In genomic region chr1:34763142-34763781, GRCh38 we compare ENCODE assay signal across 18 cellular contexts. TPM values are rescaled to one million over a fixed set of nuclear protein-coding genes. Genes with fewer than 3 reads are reported as not detected.
DNase-seq lines count a peak whose midpoint lies in the region; ATAC-seq, FAIRE-seq and TF ChIP-seq lines count a peak whose summit lies in the region.
"Had no signal": no experiment of that assay in that cellular context is flagged by ENCODE, and none has a peak within 500 bp of the region (broad histone marks: within the 10 kb centered on the region; RNA-seq: fewer than 3 reads in every experiment).

No MANE protein-coding gene starts in this region.

- H3K9me3 ChIP-seq in mammary epithelial cell (replicated peaks; ENCODE audit: insufficient read depth, low read length): no peaks in the 10 kb centered on the region
- H3K9me3 ChIP-seq: heart left ventricle had no signal

- peaks cover 53% of the 10 kb centered on the region for H3K4me1 ChIP-seq in mammary epithelial cell (ENCODE audit: insufficient read depth, low read length)
- H3K4me1 ChIP-seq: heart left ventricle had no signal

- intact Hi-C loops in Calu3 (cut with micrococcal nuclease; ENCODE audit: unreplicated experiment): loop anchor here (2.0 kb wide), 1 partner anchor 18 kb away; the partner anchor contains the start of gene GJB3
- intact Hi-C loops in mammary epithelial cell (cut with micrococcal nuclease): loop anchor here (1.0 to 10.0 kb wide), 2 partner anchors 18 to 1418 kb away; partner anchors contain the start of gene GJB3

- H3K27me3 ChIP-seq in mammary epithelial cell (ENCODE audit: insufficient read depth, low read length): no peaks in the 10 kb centered on the region

- DNase-seq in Calu3: peak; percentile 53
- peak; percentile 58 for DNase-seq in HTR-8/SVneo (ENCODE audit: insufficient read length, low spot score)
- DNase-seq in mammary epithelial cell: peak; percentile 91
- peak; percentile 95 for DNase-seq in kidney tubule cell (ENCODE audit: low spot score)
- DNase-seq in stimulated activated naive B cell treated with anti-CD40 and anti-IgM and Interleukin-4, amounts not matched to agents 10 μg/mL and 1 μg/mL and 100 μg/mL, for 72 hours: no peak
- no peak for DNase-seq in central memory CD4-positive, alpha-beta T cell
- DNase-seq: activated CD4-positive, CD25-positive, alpha-beta regulatory T cell; activated T-cell treated with anti-CD3 and anti-CD28 coated beads, Interleukin-2, amount 50 U/mL, for 1 hour; amniotic stem cell; effector CD4-positive, alpha-beta T cell; heart left ventricle; midbrain; NCI-H345; SHP77 treated with DMSO at 0.1 percent for 48 hours; stimulated activated CD4-positive, alpha-beta T cell treated with anti-CD3 and anti-CD28 coated beads, Interleukin-2, amount 100 ng/mL, for 48 hours had no signal

- H4K20me1 ChIP-seq in mammary epithelial cell (ENCODE audit: insufficient read depth, low read length): no peaks in the 10 kb centered on the region

- peak overlapping the region; percentile 37 for H3K4me3 Mint-ChIP-seq in Calu3 (ENCODE audit: low read depth, unreplicated experiment)
- H3K4me3 Mint-ChIP-seq in stimulated activated naive B cell treated with anti-CD40 and anti-IgM and Interleukin-4, amounts not matched to agents 10 μg/mL and 1 μg/mL and 100 μg/mL, for 72 hours: no peak overlapping the region

- peak overlapping the region; percentile 81 for H3K27ac ChIP-seq in mammary epithelial cell (ENCODE audit: insufficient read depth, low read depth, low read length)
- H3K27ac ChIP-seq: C4-2B, heart left ventricle had no signal

- in situ Hi-C loops in mammary epithelial cell (cut with MboI; ENCODE audit: low sequenced_read_pairs in 2 of 2): no loop called here

- no peaks in the 10 kb centered on the region for H3K9me3 Mint-ChIP-seq in Calu3 (ENCODE audit: low read depth, unreplicated experiment)
- no peaks in the 10 kb centered on the region for H3K9me3 Mint-ChIP-seq in stimulated activated naive B cell treated with anti-CD40 and anti-IgM and Interleukin-4, amounts not matched to agents 10 μg/mL and 1 μg/mL and 100 μg/mL, for 72 hours

- H3K4me3 ChIP-seq in mammary epithelial cell (replicated peaks in 1 of 3; ENCODE audit: insufficient read depth in 1 of 3, low read depth in 2 of 3, low read length in 3 of 3): peak overlapping the region in 1 of 3 experiments; percentile 2
- H3K4me3 ChIP-seq: heart left ventricle had no signal

- ATAC-seq in HG03097 (IDR thresholded peaks at IDR 0.05; ENCODE audit: low FRiP score, unreplicated experiment) (no peak), HG03457 (IDR thresholded peaks at IDR 0.05; ENCODE audit: unreplicated experiment) (no peak)
- ATAC-seq in stimulated activated naive B cell treated with anti-CD40 and anti-IgM and Interleukin-4, amounts not matched to agents 10 μg/mL and 1 μg/mL and 100 μg/mL, for 72 hours (replicated peaks): no peak
- ATAC-seq: heart left ventricle had no signal

- WGBS in mammary epithelial cell (ENCODE audit: low coverage, missing lambda C conversion rate): 15% methylated on average over 6 of the region's 8 CpGs

- H3K79me2 ChIP-seq in mammary epithelial cell (ENCODE audit: insufficient read depth, low read length): peaks cover 22% of the 10 kb centered on the region

- no peak for TF ChIP-seq CTCF in Calu3 (IDR thresholded peaks at IDR 0.05; ENCODE audit: unreplicated experiment)
- TF ChIP-seq CTCF in mammary epithelial cell (conservative IDR thresholded peaks at IDR 0.05 in 1 of 2, IDR thresholded peaks at IDR 0.05 in 1 of 2; ENCODE audit: extremely low read depth in 1 of 2, insufficient read depth in 1 of 2, low read depth in 1 of 2, low read length in 2 of 2): no peak

- dilution Hi-C loops in mammary epithelial cell (cut with HindIII; ENCODE audit: low sequenced_read_pairs): no loop called here

- peak overlapping the region; percentile 56 for H3K4me2 ChIP-seq in mammary epithelial cell (ENCODE audit: insufficient read depth, low read depth, low read length)

- peaks cover 5% of the 10 kb centered on the region for H3K36me3 ChIP-seq in mammary epithelial cell (ENCODE audit: insufficient read depth, low read length)
- H3K36me3 ChIP-seq: heart left ventricle had no signal

- H2AFZ ChIP-seq in mammary epithelial cell (ENCODE audit: low read depth, low read length): peak overlapping the region; percentile 52

- peak; percentile 4 for FAIRE-seq in HTR-8/SVneo (lab: Jason Lieb, UNC)

- H3K27ac Mint-ChIP-seq in Calu3 (ENCODE audit: unreplicated experiment): no peak overlapping the region
- H3K27ac Mint-ChIP-seq in stimulated activated naive B cell treated with anti-CD40 and anti-IgM and Interleukin-4, amounts not matched to agents 10 μg/mL and 1 μg/mL and 100 μg/mL, for 72 hours: no peak overlapping the region

- BruUV-seq in Calu3 (replicated peaks; lab: Mats Ljungman, UMichigan): no TSS peak
- no TSS peak for BruUV-seq in mammary epithelial cell (replicated peaks; lab: Mats Ljungman, UMichigan)

- CTCF ChIA-PET in Calu3 (lab: Charles Lee) (interaction anchor here (0.7 to 1.3 kb wide), 3 partner anchors 21 to 79 kb away, joined by 3 to 6 read pairs (median 5); no protein-coding TSS in a partner anchor), mammary epithelial cell (lab: Charles Lee; ENCODE audit: low non-redundant PET) (no interaction called here)

- peaks cover 10% of the 10 kb centered on the region for H3K36me3 Mint-ChIP-seq in Calu3 (ENCODE audit: insufficient read depth, unreplicated experiment)
- H3K36me3 Mint-ChIP-seq in stimulated activated naive B cell treated with anti-CD40 and anti-IgM and Interleukin-4, amounts not matched to agents 10 μg/mL and 1 μg/mL and 100 μg/mL, for 72 hours: no peaks in the 10 kb centered on the region

- H3K9ac ChIP-seq in mammary epithelial cell (ENCODE audit: insufficient read depth, low read length): peak overlapping the region; percentile 56

- no peaks in the 10 kb centered on the region for H3K27me3 Mint-ChIP-seq in Calu3 (ENCODE audit: unreplicated experiment)
- peaks cover 14 to 20% of the 10 kb centered on the region in 2 donors for H3K27me3 Mint-ChIP-seq in stimulated activated naive B cell treated with anti-CD40 and anti-IgM and Interleukin-4, amounts not matched to agents 10 μg/mL and 1 μg/mL and 100 μg/mL, for 72 hours

- H3K4me1 Mint-ChIP-seq in Calu3 (ENCODE audit: low read depth, unreplicated experiment): peaks cover 31% of the 10 kb centered on the region
- H3K4me1 Mint-ChIP-seq in stimulated activated naive B cell treated with anti-CD40 and anti-IgM and Interleukin-4, amounts not matched to agents 10 μg/mL and 1 μg/mL and 100 μg/mL, for 72 hours: no peaks in the 10 kb centered on the region

RNA-seq across cellular contexts. Expression of gene GJB4, which starts 3.7 kb away (rescaled TPM):
- 2.5 and 2.6 TPM in 2 replicates for total RNA-seq in Calu3 (2022)
- 1 to 10 TPM in 1 of 2 donors, under 1 TPM in 1; 0.17 to 1.7 TPM for total RNA-seq in mammary epithelial cell
- 8.5 TPM for polyA plus RNA-seq in mammary epithelial cell
- polyA minus RNA-seq in mammary epithelial cell: 5.3 TPM
- total RNA-seq: heart left ventricle had no signal
- polyA plus RNA-seq: heart left ventricle had no signal

RNA-seq across cellular contexts. Expression of gene GJB5, which starts 8.4 kb away (rescaled TPM):
- total RNA-seq in Calu3 (2022) (0.73 and 1.1 TPM in 2 replicates), mammary epithelial cell (10 to 100 TPM; 28.2 to 95.5 TPM)
- polyA plus RNA-seq in mammary epithelial cell: 268 TPM
- 166 TPM for polyA minus RNA-seq in mammary epithelial cell
- total RNA-seq: heart left ventricle had no signal
- polyA plus RNA-seq: heart left ventricle had no signal

RNA-seq across cellular contexts. Expression of gene GJB3, which starts 17.8 kb away (rescaled TPM):
- total RNA-seq in Calu3 (2022) (23.1 and 23.5 TPM in 2 replicates), mammary epithelial cell (100 to 1,000 TPM in 1 of 2 donors, 10 to 100 TPM in 1; 24.8 to 188 TPM)
- 232 TPM for polyA plus RNA-seq in mammary epithelial cell
- 157 TPM for polyA minus RNA-seq in mammary epithelial cell
- total RNA-seq: heart left ventricle had no signal
- polyA plus RNA-seq: heart left ventricle had no signal

RNA-seq across cellular contexts. Expression of gene GJA4, which starts 29.5 kb away (rescaled TPM):
- total RNA-seq in Calu3 (2022) (not detected in 2 replicates), mammary epithelial cell (not detected)
- 0.07 TPM for polyA plus RNA-seq in mammary epithelial cell
- not detected for polyA minus RNA-seq in mammary epithelial cell

Comparison
In these comparisons a context has a peak if more than half of its experiments do, and no peak if none do; other contexts are left out.
1. DNase-seq: peak in Calu3 (single experiment), HTR-8/SVneo (single experiment), mammary epithelial cell (single experiment) and kidney tubule cell (single experiment); none in stimulated activated naive B cell treated with anti-CD40 and anti-IgM and Interleukin-4, amounts not matched to agents 10 μg/mL and 1 μg/mL and 100 μg/mL, for 72 hours (single experiment) and central memory CD4-positive, alpha-beta T cell (single experiment).
2. RNA of gene GJB5, which starts 8.4 kb away (total RNA-seq): 28.2 to 95.5 TPM in mammary epithelial cell; 0.73 to 1.1 TPM in Calu3; every median in the first group is over 10 times any median in the second.